In genomic region chr10:5094265-5095205, GRCh38 we compare ENCODE assay signal across 8 cellular contexts. TPM values are rescaled to one million over a fixed set of nuclear protein-coding genes. Genes with fewer than 3 reads are reported as not detected.
DNase-seq lines count a peak whose midpoint lies in the region; ATAC-seq, FAIRE-seq and TF ChIP-seq lines count a peak whose summit lies in the region.

Gene AKR1C3, plus strand, starts transcription at chr10:5094414. Its CDS starts 31 bp downstream, at chr10:5094445.

- H3K4me3 ChIP-seq in breast epithelium (peak within 1 kb of the TSS; percentile 48 to 64 (median 52)), small intestine (ENCODE audit: low read depth in 1 of 2, low read length in 2 of 2) (peak within 1 kb of the TSS; percentile 44 to 54)

- TF ChIP-seq CTCF in breast epithelium (IDR thresholded peaks at IDR 0.05) = peak; percentile 80 to 92 (median 84)
- TF ChIP-seq CTCF in GM10266 (IDR thresholded peaks at IDR 0.05; ENCODE audit: control insufficient read depth, insufficient read depth, low read depth, missing control alignments) = no peak

- 7 to 31% (median 12%) methylated on average over 9 of the region's 9 CpGs for WGBS in small intestine, 3 donors

- no peak within 1 kb of the TSS for H3K27ac Mint-ChIP-seq in activated T-cell treated with anti-CD3 and anti-CD28 coated beads, Interleukin-2, amount 50 U/mL, for 72 hours

- no peak for TF ChIP-seq POLR2A in breast epithelium (IDR thresholded peaks at IDR 0.05)

- no peak for DNase-seq in activated T-cell treated with anti-CD3 and anti-CD28 coated beads, Interleukin-2, amount 50 U/mL, for 72 hours
- DNase-seq in activated T-cell treated with anti-CD3 and anti-CD28 coated beads for 4 hours (no peak), NOMO-1 treated with DMSO at 0.1 percent for 48 hours (lab: John Stamatoyannopoulos, UW; ENCODE audit: unreplicated experiment) (peak; percentile 50), breast epithelium (ENCODE audit: low spot score in 2 of 2) (no peak), iris pigment epithelial cell (ENCODE audit: low read depth) (peak; percentile 72), small intestine (peak; percentile 88), GM10266 (ENCODE audit: extremely low spot score) (no peak), GM19238 (ENCODE audit: insufficient read length, low spot score) (no peak)

- H3K36me3 ChIP-seq in breast epithelium (no peaks in the 10 kb centered on the region), small intestine (ENCODE audit: control insufficient read depth in 2 of 2, insufficient read depth in 2 of 2, low read length in 2 of 2) (peaks cover 6 to 13% of the 10 kb centered on the region in 2 donors)

- peaks cover 9% of the 10 kb centered on the region for H3K4me1 Mint-ChIP-seq in activated T-cell treated with anti-CD3 and anti-CD28 coated beads, Interleukin-2, amount 50 U/mL, for 72 hours (ENCODE audit: low read depth)

- no peaks in the 10 kb centered on the region for H3K4me1 ChIP-seq in breast epithelium
- H3K4me1 ChIP-seq in small intestine (ENCODE audit: control insufficient read depth in 2 of 2, insufficient read depth in 1 of 2, low read depth in 1 of 2, low read length in 1 of 2) = peaks cover 0 to 5% of the 10 kb centered on the region in 2 donors

- peak within 1 kb of the TSS; percentile 70 to 71 for H3K27ac ChIP-seq in breast epithelium
- peak within 1 kb of the TSS; percentile 44 to 73 for H3K27ac ChIP-seq in small intestine (ENCODE audit: low read depth in 1 of 2, low read length in 1 of 2)

- no peak for FAIRE-seq in small intestine (lab: Jason Lieb, UNC)

- no peaks in the 10 kb centered on the region for H3K27me3 ChIP-seq in breast epithelium
- H3K27me3 ChIP-seq in small intestine (ENCODE audit: control insufficient read depth in 2 of 2, insufficient read depth in 2 of 2, low read length in 2 of 2) = no peaks in the 10 kb centered on the region

- peaks cover 0 to 4% of the 10 kb centered on the region in 2 donors for H3K9me3 Mint-ChIP-seq in activated T-cell treated with anti-CD3 and anti-CD28 coated beads, Interleukin-2, amount 50 U/mL, for 72 hours

- peak in 1 of 2 donors; percentile 45 for ATAC-seq in activated T-cell treated with anti-CD3 and anti-CD28 coated beads, Interleukin-2, amount 50 U/mL, for 72 hours (replicated peaks in 1 of 2)

- H3K36me3 Mint-ChIP-seq in activated T-cell treated with anti-CD3 and anti-CD28 coated beads, Interleukin-2, amount 50 U/mL, for 72 hours (ENCODE audit: insufficient read depth in 2 of 2) = peaks cover 0 to 3% of the 10 kb centered on the region in 2 donors

- H3K9me3 ChIP-seq in breast epithelium (no peaks in the 10 kb centered on the region), small intestine (ENCODE audit: control insufficient read depth, low read depth) (no peaks in the 10 kb centered on the region)

- H3K4me3 Mint-ChIP-seq in activated T-cell treated with anti-CD3 and anti-CD28 coated beads, Interleukin-2, amount 50 U/mL, for 72 hours = peak within 1 kb of the TSS; percentile 50 to 64

- intact Hi-C loops in breast epithelium (cut with DNase I; ENCODE audit: low total_unique reads) = no loop called here

- no peaks in the 10 kb centered on the region for H3K27me3 Mint-ChIP-seq in activated T-cell treated with anti-CD3 and anti-CD28 coated beads, Interleukin-2, amount 50 U/mL, for 72 hours (ENCODE audit: low read depth)

RNA-seq across cellular contexts. Expression of gene AKR1C3, which starts in this region (rescaled TPM):
- under 1 TPM; 0.44 to 0.96 TPM for total RNA-seq in activated T-cell treated with anti-CD3 and anti-CD28 coated beads, Interleukin-2, amount 50 U/mL, for 72 hours
- total RNA-seq in breast epithelium = 100 to 1,000 TPM in 1 of 3 donors, 10 to 100 TPM in 2; 37.6 to 110 (median 70.8) TPM
- polyA plus RNA-seq in small intestine = 100 to 1,000 TPM; 435 to 869 (median 463) TPM

Comparison
In these comparisons a context has a peak if more than half of its experiments do, and no peak if none do; other contexts are left out.
1. RNA of gene AKR1C3 (total RNA-seq): 37.6 to 110 TPM in breast epithelium; 0.44 to 0.96 TPM in activated T-cell treated with anti-CD3 and anti-CD28 coated beads, Interleukin-2, amount 50 U/mL, for 72 hours; every median in the first group is over 10 times any median in the second.
2. DNase-seq: peak in NOMO-1 treated with DMSO at 0.1 percent for 48 hours (single experiment), iris pigment epithelial cell (single experiment) and small intestine (single experiment); none in activated T-cell treated with anti-CD3 and anti-CD28 coated beads, Interleukin-2, amount 50 U/mL, for 72 hours (0 of 2), activated T-cell treated with anti-CD3 and anti-CD28 coated beads for 4 hours (single experiment), breast epithelium (0 of 2), GM10266 (single experiment) and GM19238 (single experiment).